16 cellular contexts compared by ENCODE assay signal in the genomic region with DNA sequence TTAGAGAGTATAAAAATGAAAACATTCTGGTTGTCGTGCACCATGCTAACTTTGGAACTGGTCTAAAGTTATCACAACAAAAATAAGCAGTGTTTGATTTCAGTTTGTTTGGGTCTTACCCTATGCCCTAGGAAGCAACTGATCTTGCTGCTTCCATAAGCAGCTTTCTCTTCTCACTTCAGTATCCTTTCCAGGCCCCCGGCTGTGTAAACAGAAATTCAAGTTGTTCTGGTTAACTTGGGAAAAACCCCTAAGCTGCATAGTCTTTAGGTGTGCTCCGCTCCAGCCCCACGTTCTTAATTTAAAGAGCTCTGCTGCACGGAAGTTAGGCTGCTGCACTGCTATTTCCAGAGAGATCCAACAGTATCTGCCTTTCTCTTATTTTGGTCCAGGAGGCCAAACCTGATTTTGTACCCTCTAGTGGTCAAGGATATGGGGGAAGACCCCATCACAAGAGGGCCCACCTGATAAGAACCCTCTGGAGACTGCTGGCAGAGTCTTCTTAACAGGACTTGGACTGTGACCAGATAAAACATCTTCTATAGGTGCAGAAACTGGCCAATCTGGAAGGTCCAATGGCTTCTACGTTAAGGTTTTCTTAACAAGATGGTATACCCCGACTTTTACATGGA.
DNase-seq lines count a peak whose midpoint lies in the region; ATAC-seq, FAIRE-seq and TF ChIP-seq lines count a peak whose summit lies in the region.
"Had no signal": no experiment of that assay in that cellular context is flagged by ENCODE, and none has a peak within 500 bp of the region (broad histone marks: within the 10 kb centered on the region; RNA-seq: fewer than 3 reads in every experiment).

No MANE protein-coding gene starts in this region.

- DNase-seq in GM23338 (ENCODE audit: low spot score) (no peak), left kidney (ENCODE audit: low read depth, low spot score) (peak; percentile 57), T-helper 17 cell (no peak), H54 (ENCODE audit: insufficient read length, low spot score) (no peak), KBM-7 (no peak)
- DNase-seq: activated CD4-positive, alpha-beta T cell treated with anti-CD3 and anti-CD28 coated beads, Interleukin-2, amount 50 U/mL, for 4 hours; glutamatergic neuron; NCI-H226; stimulated activated CD4-positive, alpha-beta T cell treated with anti-CD3 and anti-CD28 coated beads, Interleukin-4, amount 100 ng/mL, for 1 hour; thyroid gland had no signal

- TF ChIP-seq CTCF in GM23338 (conservative IDR thresholded peaks at IDR 0.05; ENCODE audit: low read depth in 2 of 2), result 0 out of 4 replicates have a peak, but pooled peaks have one; percentile 8 to 12

- FAIRE-seq in H54 (lab: Jason Lieb, UNC), result no peak

- no peaks in the 10 kb centered on the region for H3F3A ChIP-seq in GM23338 (replicated peaks; ENCODE audit: low read depth)

- ATAC-seq in GM18870 (IDR thresholded peaks at IDR 0.05; ENCODE audit: unreplicated experiment) (peak; percentile 6), GM23338 (peak; percentile 42; the same call in 2 of the 3 replicates), HG03521 (IDR thresholded peaks at IDR 0.05; ENCODE audit: unreplicated experiment) (peak; percentile 29), T-helper 17 cell (no peak), GM21529 (IDR thresholded peaks at IDR 0.05; ENCODE audit: unreplicated experiment) (no peak)

- H3K36me3 Mint-ChIP-seq in GM23338 (ENCODE audit: low read depth), result peaks cover 17% of the 10 kb centered on the region
- no peaks in the 10 kb centered on the region for H3K36me3 Mint-ChIP-seq in T-helper 17 cell (ENCODE audit: low read depth)

- H3K27me3 Mint-ChIP-seq in GM23338 (ENCODE audit: insufficient read depth, low read depth, poor library complexity) (no peaks in the 10 kb centered on the region), T-helper 17 cell (no peaks in the 10 kb centered on the region)
- H3K27me3 Mint-ChIP-seq: memory B cell had no signal

- H3K4me2 ChIP-seq in GM23338, result no peak overlapping the region

- no peak overlapping the region for H2AFZ ChIP-seq in GM23338

- no peak overlapping the region for H3K4me3 Mint-ChIP-seq in GM23338
- H3K4me3 Mint-ChIP-seq in T-helper 17 cell, result no peak overlapping the region
- H3K4me3 Mint-ChIP-seq: memory B cell, neural crest cell had no signal

- H3K4me3 ChIP-seq in GM23338, result no peak overlapping the region
- H3K4me3 ChIP-seq: SJSA1, thyroid gland had no signal

- in situ Hi-C loops in KBM-7 (cut with MboI; ENCODE audit: low pct_unique_long_range_greater_than_20kb, low sequenced_read_pairs), result no loop called here

- H3K9me2 ChIP-seq in GM23338 (ENCODE audit: insufficient read depth), result no peaks in the 10 kb centered on the region; the same call in 1 of the 2 replicates

- no peak overlapping the region for H3K27ac ChIP-seq in GM23338 (ENCODE audit: low read depth)
- H3K27ac ChIP-seq: thyroid gland had no signal

- H4K20me1 ChIP-seq in GM23338 (replicated peaks; ENCODE audit: insufficient read depth), result peaks cover 5% of the 10 kb centered on the region; the same call in 1 of the 2 replicates

- H3K9me3 Mint-ChIP-seq in GM23338, result no peaks in the 10 kb centered on the region
- H3K9me3 Mint-ChIP-seq: neural crest cell had no signal

- 0 out of 2 replicates have a peak, but pooled peaks cover 4% of the 10 kb centered on the region for H3K79me2 ChIP-seq in GM23338 (replicated peaks; ENCODE audit: insufficient read depth)

- H3K9me3 ChIP-seq in T-helper 17 cell (ENCODE audit: control insufficient read depth, low read length, poor library complexity, severe bottlenecking), result no peaks in the 10 kb centered on the region
- H3K9me3 ChIP-seq: SJSA1, thyroid gland had no signal

- no peak for TF ChIP-seq POLR2A in H54 (IDR thresholded peaks at IDR 0.05; ENCODE audit: low read depth, low read length)

- H3K27ac Mint-ChIP-seq in GM23338 (peak overlapping the region; percentile 86), T-helper 17 cell (no peak overlapping the region)
- H3K27ac Mint-ChIP-seq: memory B cell had no signal

- H3K4me1 ChIP-seq in GM23338 (ENCODE audit: insufficient read depth), result no peaks in the 10 kb centered on the region; the same call in 1 of the 2 replicates
- H3K4me1 ChIP-seq: thyroid gland had no signal

- H3K4me1 Mint-ChIP-seq in GM23338 (peaks cover 19% of the 10 kb centered on the region; the same call in 2 of the 3 replicates), T-helper 17 cell (no peaks in the 10 kb centered on the region)
- H3K4me1 Mint-ChIP-seq: neural crest cell had no signal

- H3K27me3 ChIP-seq in GM23338 (ENCODE audit: insufficient read depth), result no peaks in the 10 kb centered on the region
- H3K27me3 ChIP-seq: SJSA1, thyroid gland had no signal

- H3K36me3 ChIP-seq in GM23338 (ENCODE audit: insufficient read depth), result peaks cover 12% of the 10 kb centered on the region; the same call in 1 of the 2 replicates

TF ChIP-seq in GM23338, 12 proteins besides CTCF, POLR2A, EP300 and RAD21:
- TF ChIP-seq, protein P1, sequence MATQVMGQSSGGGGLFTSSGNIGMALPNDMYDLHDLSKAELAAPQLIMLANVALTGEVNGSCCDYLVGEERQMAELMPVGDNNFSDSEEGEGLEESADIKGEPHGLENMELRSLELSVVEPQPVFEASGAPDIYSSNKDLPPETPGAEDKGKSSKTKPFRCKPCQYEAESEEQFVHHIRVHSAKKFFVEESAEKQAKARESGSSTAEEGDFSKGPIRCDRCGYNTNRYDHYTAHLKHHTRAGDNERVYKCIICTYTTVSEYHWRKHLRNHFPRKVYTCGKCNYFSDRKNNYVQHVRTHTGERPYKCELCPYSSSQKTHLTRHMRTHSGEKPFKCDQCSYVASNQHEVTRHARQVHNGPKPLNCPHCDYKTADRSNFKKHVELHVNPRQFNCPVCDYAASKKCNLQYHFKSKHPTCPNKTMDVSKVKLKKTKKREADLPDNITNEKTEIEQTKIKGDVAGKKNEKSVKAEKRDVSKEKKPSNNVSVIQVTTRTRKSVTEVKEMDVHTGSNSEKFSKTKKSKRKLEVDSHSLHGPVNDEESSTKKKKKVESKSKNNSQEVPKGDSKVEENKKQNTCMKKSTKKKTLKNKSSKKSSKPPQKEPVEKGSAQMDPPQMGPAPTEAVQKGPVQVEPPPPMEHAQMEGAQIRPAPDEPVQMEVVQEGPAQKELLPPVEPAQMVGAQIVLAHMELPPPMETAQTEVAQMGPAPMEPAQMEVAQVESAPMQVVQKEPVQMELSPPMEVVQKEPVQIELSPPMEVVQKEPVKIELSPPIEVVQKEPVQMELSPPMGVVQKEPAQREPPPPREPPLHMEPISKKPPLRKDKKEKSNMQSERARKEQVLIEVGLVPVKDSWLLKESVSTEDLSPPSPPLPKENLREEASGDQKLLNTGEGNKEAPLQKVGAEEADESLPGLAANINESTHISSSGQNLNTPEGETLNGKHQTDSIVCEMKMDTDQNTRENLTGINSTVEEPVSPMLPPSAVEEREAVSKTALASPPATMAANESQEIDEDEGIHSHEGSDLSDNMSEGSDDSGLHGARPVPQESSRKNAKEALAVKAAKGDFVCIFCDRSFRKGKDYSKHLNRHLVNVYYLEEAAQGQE (IDR thresholded peaks at IDR 0.05; ENCODE audit: unreplicated experiment), result no peak
- TF ChIP-seq EZH2 (IDR thresholded peaks at IDR 0.05; ENCODE audit: low read depth, unreplicated experiment), result no peak
- no peak for TF ChIP-seq JUNB (IDR thresholded peaks at IDR 0.05; ENCODE audit: unreplicated experiment)
- TF ChIP-seq, protein P2, sequence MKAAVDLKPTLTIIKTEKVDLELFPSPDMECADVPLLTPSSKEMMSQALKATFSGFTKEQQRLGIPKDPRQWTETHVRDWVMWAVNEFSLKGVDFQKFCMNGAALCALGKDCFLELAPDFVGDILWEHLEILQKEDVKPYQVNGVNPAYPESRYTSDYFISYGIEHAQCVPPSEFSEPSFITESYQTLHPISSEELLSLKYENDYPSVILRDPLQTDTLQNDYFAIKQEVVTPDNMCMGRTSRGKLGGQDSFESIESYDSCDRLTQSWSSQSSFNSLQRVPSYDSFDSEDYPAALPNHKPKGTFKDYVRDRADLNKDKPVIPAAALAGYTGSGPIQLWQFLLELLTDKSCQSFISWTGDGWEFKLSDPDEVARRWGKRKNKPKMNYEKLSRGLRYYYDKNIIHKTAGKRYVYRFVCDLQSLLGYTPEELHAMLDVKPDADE (IDR thresholded peaks at IDR 0.05), result no peak
- TF ChIP-seq NANOG (IDR thresholded peaks at IDR 0.05; ENCODE audit: borderline replicate concordance), result no peak

Comparison
In these comparisons a context has a peak if more than half of its experiments do, and no peak if none do; other contexts are left out.
1. ATAC-seq: peak in GM18870 (single experiment), GM23338 (single experiment) and HG03521 (single experiment); none in T-helper 17 cell (single experiment) and GM21529 (single experiment).